In the genomic region with DNA sequence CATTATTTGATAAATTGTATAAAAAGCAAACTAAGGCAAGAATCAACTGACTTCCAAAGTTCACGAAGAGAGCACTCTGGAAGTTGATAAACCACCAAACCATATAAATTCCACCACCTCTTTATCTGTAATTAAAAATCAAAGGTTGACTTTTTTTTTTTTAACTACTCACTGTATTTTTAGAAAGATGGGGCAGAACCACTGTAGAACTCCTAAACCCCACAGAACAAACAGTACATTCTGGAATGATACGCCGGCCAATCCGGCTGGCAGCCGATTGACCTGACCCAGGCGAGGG, we compare ENCODE assay signal across 8 cellular contexts. TPM values are rescaled to one million over a fixed set of nuclear protein-coding genes. Genes with fewer than 3 reads are reported as not detected.
DNase-seq lines count a peak whose midpoint lies in the region; ATAC-seq and TF ChIP-seq lines count a peak whose summit lies in the region.

No MANE protein-coding gene starts in this region.

- H3K27me3 ChIP-seq in AG04450 (ENCODE audit: control insufficient read depth, insufficient read depth, low read length), result no peaks in the 10 kb centered on the region

- POLR2A ChIA-PET in AG04450 (lab: Yijun Ruan, JAX), result interaction anchor here (1.2 to 1.5 kb wide), 2 partner anchors 10 to 24 kb away, joined by 10 to 20 read pairs; a partner anchor contains a TSS

- peaks cover 2% of the 10 kb centered on the region; the same call in 1 of the 2 replicates for H3K9me3 ChIP-seq in AG04450 (ENCODE audit: control insufficient read depth, insufficient read depth, low read length)
- H3K9me3 ChIP-seq in KOPT-K1 (ENCODE audit: insufficient read depth, low read length, poor library complexity, severe bottlenecking), result no peaks in the 10 kb centered on the region

- peaks cover 38% of the 10 kb centered on the region for H3K4me1 Mint-ChIP-seq in central memory CD8-positive, alpha-beta T cell
- H3K4me1 Mint-ChIP-seq in naive B cell, result peaks cover 14 to 32% (median 21%) of the 10 kb centered on the region in 3 donors

- peak overlapping the region; percentile 47 for H3K4me3 ChIP-seq in AG04450 (ENCODE audit: low read depth, low read length)

- no peaks in the 10 kb centered on the region for H3K27me3 Mint-ChIP-seq in central memory CD8-positive, alpha-beta T cell
- H3K27me3 Mint-ChIP-seq in naive B cell, result peaks cover 0 to 15% (median 0%) of the 10 kb centered on the region in 3 donors

- no peak for ATAC-seq in central memory CD8-positive, alpha-beta T cell (replicated peaks; ENCODE audit: extremely low read depth, poor library complexity, severe bottlenecking)
- no peak for ATAC-seq in naive B cell (ENCODE audit: low read depth in 2 of 2)
- no peak for ATAC-seq in GM18520 (IDR thresholded peaks at IDR 0.05; ENCODE audit: unreplicated experiment)

- CTCF ChIA-PET in AG04450 (lab: Charles Lee), result no interaction called here

- H3K4me3 Mint-ChIP-seq in central memory CD8-positive, alpha-beta T cell, result peak overlapping the region; percentile 87
- peak overlapping the region; percentile 83 to 97 (median 94) for H3K4me3 Mint-ChIP-seq in naive B cell

- H3K36me3 ChIP-seq in KOPT-K1 (ENCODE audit: insufficient read depth, low read length), result peaks cover 23% of the 10 kb centered on the region

- peaks cover 12% of the 10 kb centered on the region for H3K36me3 Mint-ChIP-seq in central memory CD8-positive, alpha-beta T cell (ENCODE audit: insufficient read depth)
- peaks cover 0 to under 1% of the 10 kb centered on the region in 2 donors for H3K36me3 Mint-ChIP-seq in naive B cell

- H3K9me3 Mint-ChIP-seq in central memory CD8-positive, alpha-beta T cell, result no peaks in the 10 kb centered on the region
- no peaks in the 10 kb centered on the region for H3K9me3 Mint-ChIP-seq in naive B cell

- H3K27ac ChIP-seq in AG04450 (ENCODE audit: low read depth, low read length) (no peak overlapping the region), KOPT-K1 (ENCODE audit: low read depth, low read length, poor library complexity, severe bottlenecking) (peak overlapping the region; percentile 78)

- H3K27ac Mint-ChIP-seq in central memory CD8-positive, alpha-beta T cell (ENCODE audit: low read depth), result peak overlapping the region; percentile 92
- H3K27ac Mint-ChIP-seq in naive B cell, result peak overlapping the region; percentile 60 to 95 (median 94)

- no peak for TF ChIP-seq CTCF in AG04450 (IDR thresholded peaks at IDR 0.05; ENCODE audit: low read depth, low read length)

- DNase-seq in AG04450 (ENCODE audit: low read depth, low spot score) (no peak), naive B cell (no peak), NCI-H1417 treated with DMSO at 0.1 percent for 48 hours (lab: John Stamatoyannopoulos, UW) (no peak), activated gamma-delta T cell (lab: John Stamatoyannopoulos, UW) (no peak)
- no peak for DNase-seq in central memory CD8-positive, alpha-beta T cell (ENCODE audit: low spot score in 2 of 2)
- DNase-seq in stimulated activated CD4-positive, alpha-beta T cell treated with anti-CD3 and anti-CD28 coated beads, Interleukin-4, amount 100 ng/mL, for 24 hours, result no peak

RNA-seq across cellular contexts. Expression of a gene that starts 0.4 kb away (rescaled TPM):
- 236 and 325 TPM in 2 replicates for polyA plus RNA-seq in AG04450 (2011; rRNA removed)
- polyA minus RNA-seq in AG04450 (2011; rRNA and poly(A)+ RNA removed), result 156 and 253 TPM in 2 replicates
- 100 to 1,000 TPM in 2 of 6 donors, 10 to 100 TPM in 4; 71.2 to 148 (median 94.1) TPM for polyA plus RNA-seq in naive B cell (ENCODE audit: low read depth in 6 of 6)

RNA-seq across cellular contexts. Expression of a gene that starts 22.9 kb away (rescaled TPM):
- polyA plus RNA-seq in AG04450 (2011; rRNA removed) (3.8 and 5.6 TPM in 2 replicates), naive B cell (ENCODE audit: low read depth in 6 of 6) (10 to 100 TPM; 36.9 to 48.6 (median 42.7) TPM)
- 1.4 and 1.8 TPM in 2 replicates for polyA minus RNA-seq in AG04450 (2011; rRNA and poly(A)+ RNA removed)

RNA-seq across cellular contexts. Expression of a gene that starts 23.5 kb away (rescaled TPM):
- polyA plus RNA-seq in AG04450 (2011; rRNA removed) (6.3 and 12.5 TPM in 2 replicates), naive B cell (ENCODE audit: low read depth in 6 of 6) (1 to 10 TPM in 2 of 6 donors, under 1 TPM in 3, not detected in 1; 0.38 to 1.3 (median 0.92) TPM)
- 1.6 and 2.5 TPM in 2 replicates for polyA minus RNA-seq in AG04450 (2011; rRNA and poly(A)+ RNA removed)
